In genomic region chr1:3413975-3414710, GRCh38 we compare ENCODE assay signal across 19 cellular contexts. TPM values are rescaled to one million over a fixed set of nuclear protein-coding genes. Genes with fewer than 3 reads are reported as not detected.
DNase-seq lines count a peak whose midpoint lies in the region; ATAC-seq and TF ChIP-seq lines count a peak whose summit lies in the region.
"Had no signal": no experiment of that assay in that cellular context is flagged by ENCODE, and none has a peak within 500 bp of the region (broad histone marks: within the 10 kb centered on the region; RNA-seq: fewer than 3 reads in every experiment).

No MANE protein-coding gene starts in this region.

- H3K9me3 ChIP-seq in heart right ventricle (peaks cover 0 to 13% (median 4%) of the 10 kb centered on the region in 11 donors), Panc1 (ENCODE audit: control insufficient read depth, insufficient read depth, low read depth, low read length) (no peaks in the 10 kb centered on the region)
- H3K9me3 ChIP-seq: BE2C, Caco-2 had no signal

- H3K4me3 ChIP-seq in heart right ventricle (no peak overlapping the region), Panc1 (ENCODE audit: low read depth in 2 of 2, low read length in 2 of 2) (no peak overlapping the region), epithelial cell of proximal tubule (ENCODE audit: low read depth, low read length) (no peak overlapping the region), retinal pigment epithelial cell (ENCODE audit: low read length) (no peak overlapping the region)
- H3K4me3 ChIP-seq: GM12878 had no signal

- H3K4me1 ChIP-seq in heart right ventricle = peaks cover 3 to 48% (median 17%) of the 10 kb centered on the region in 9 donors
- H3K4me1 ChIP-seq in Panc1 (ENCODE audit: control insufficient read depth, insufficient read depth, low read length) = no peaks in the 10 kb centered on the region
- H3K4me1 ChIP-seq: BE2C, Caco-2 had no signal

- intact Hi-C loops in heart right ventricle (cut with DNase I) (loop anchor here in 5 of 10 donors (5.0 to 10.0 kb wide), 6 partner anchors 62 to 537 kb away; partner anchors contain the start of gene PRDM16 (in 1 of the 5)), cardiac septum (cut with DNase I) (no loop called here), Panc1 (cut with micrococcal nuclease; ENCODE audit: unreplicated experiment) (no loop called here)

- no peak for TF ChIP-seq CTCF in heart right ventricle (IDR thresholded peaks at IDR 0.05)
- TF ChIP-seq CTCF in Panc1 (IDR thresholded peaks at IDR 0.05) = 0 out of 2 replicates have a peak, but pooled peaks have one; percentile 4
- peak; percentile 7 for TF ChIP-seq CTCF in epithelial cell of proximal tubule (conservative IDR thresholded peaks at IDR 0.05; ENCODE audit: low read depth, low read length)
- TF ChIP-seq CTCF in retinal pigment epithelial cell (conservative IDR thresholded peaks at IDR 0.05; ENCODE audit: low read depth, low read length) = peak; percentile 21

- no TSS peak for BruUV-seq in Panc1 (replicated peaks; lab: Mats Ljungman, UMichigan)

- H3K27ac ChIP-seq in heart right ventricle (peak overlapping the region in 7 of 10 donors; percentile 68 to 91 (median 87)), Panc1 (ENCODE audit: low read length) (no peak overlapping the region)

- no peaks in the 10 kb centered on the region for H3K27me3 ChIP-seq in heart right ventricle
- H3K27me3 ChIP-seq in Panc1 (ENCODE audit: control insufficient read depth, insufficient read depth, low read length) = no peaks in the 10 kb centered on the region

- POLR2A ChIA-PET in Panc1 (lab: Charles Lee) = no interaction called here

- CTCF ChIA-PET in Panc1 (lab: Charles Lee) = no interaction called here

- in situ Hi-C loops in Panc1 (cut with HindIII; ENCODE audit: low pct_unique_long_range_greater_than_20kb, low sequenced_read_pairs) = no loop called here

- DNase-seq in heart right ventricle = no peak
- no peak for DNase-seq in cardiac septum (ENCODE audit: low spot score)
- no peak for DNase-seq in Panc1 (ENCODE audit: low read depth, low spot score)
- no peak for DNase-seq in epithelial cell of proximal tubule (ENCODE audit: low read depth)
- no peak for DNase-seq in retinal pigment epithelial cell (ENCODE audit: low read depth)
- no peak for DNase-seq in D341Med (ENCODE audit: low spot score)
- no peak for DNase-seq in kidney tubule cell (ENCODE audit: low spot score)
- DNase-seq in kidney glomerular epithelial cell (lab: John Stamatoyannopoulos, UW) = no peak
- DNase-seq: BE2C; Caco-2; CD4-positive, CD25-positive, alpha-beta regulatory T cell; GOT3; KBM-7; NCI-H1105; NCI-H1694; NCI-H2081 treated with DMSO at 0.1 percent for 48 hours; SHP77 treated with DMSO at 0.1 percent for 48 hours had no signal

- peaks cover 0 to 27% (median 0%) of the 10 kb centered on the region in 9 donors for H3K36me3 ChIP-seq in heart right ventricle
- H3K36me3 ChIP-seq in Panc1 (ENCODE audit: control insufficient read depth, insufficient read depth, low read length) = no peaks in the 10 kb centered on the region
- H3K36me3 ChIP-seq: BE2C had no signal

- no peak for ATAC-seq in heart right ventricle
- no peak for ATAC-seq in Panc1
- ATAC-seq: GM12878 had no signal

- WGBS in heart right ventricle, 2 donors = 93 to 94% methylated on average over 34 of the region's 34 CpGs

RNA-seq across cellular contexts. Expression of gene ARHGEF16, which starts 40.3 kb away (rescaled TPM):
- total RNA-seq in heart right ventricle = 1 to 10 TPM in 1 of 10 donors, under 1 TPM in 9; 0.17 to 1.1 (median 0.35) TPM
- 1 to 10 TPM in 1 of 2 donors, under 1 TPM in 1; 0.62 to 1.1 TPM for polyA plus RNA-seq in heart right ventricle
- 0.57 TPM for total RNA-seq in cardiac septum
- 10.1 TPM for total RNA-seq in Panc1 (2021; ENCODE audit: unreplicated experiment)
- 7.8 TPM for polyA plus RNA-seq in Panc1 (2012; ENCODE audit: insufficient read length)
- 27.1 and 36.6 TPM in 2 replicates for total RNA-seq in epithelial cell of proximal tubule
- total RNA-seq: CD4-positive, CD25-positive, alpha-beta regulatory T cell; GM12878; RPMI7951 had no signal
- polyA plus RNA-seq: CD4-positive, CD25-positive, alpha-beta regulatory T cell; GM12878 had no signal

Comparison
In these comparisons a context has a peak if more than half of its experiments do, and no peak if none do; other contexts are left out.
1. CTCF ChIP-seq: peak in Panc1 (single experiment), epithelial cell of proximal tubule (single experiment) and retinal pigment epithelial cell (single experiment); none in heart right ventricle (0 of 9).